In genomic region chr1:10694274-10694632, GRCh38 we compare ENCODE assay signal across 8 cellular contexts.
DNase-seq lines count a peak whose midpoint lies in the region; ATAC-seq and TF ChIP-seq lines count a peak whose summit lies in the region.

No MANE protein-coding gene starts in this region.

- H3K4me3 ChIP-seq in GM23248 (peak overlapping the region; percentile 76), foreskin fibroblast (ENCODE audit: low read depth in 1 of 2, low read length in 2 of 2) (peak overlapping the region; percentile 51 to 53)

- 2 to 7% methylated on average over 9 to 11 of the region's 46 CpGs for WGBS in GM23248 (ENCODE audit: low coverage in 1 of 2, low lambda C conversion rate in 2 of 2, missing lambda C conversion rate in 2 of 2), 2 experiments

- no peaks in the 10 kb centered on the region for H3F3A ChIP-seq in GM23248 (ENCODE audit: insufficient read depth)

- H3K9me2 ChIP-seq in GM23248 (ENCODE audit: insufficient read depth): no peaks in the 10 kb centered on the region

- no peak overlapping the region for H3K9ac ChIP-seq in GM23248

- no peaks in the 10 kb centered on the region for H3K36me3 ChIP-seq in GM23248 (ENCODE audit: low read depth)

- TF ChIP-seq CTCF in foreskin fibroblast (IDR thresholded peaks at IDR 0.05; ENCODE audit: low read depth, low read length): no peak

- peak overlapping the region; percentile 85 for H3K4me3 Mint-ChIP-seq in activated T-cell treated with anti-CD3 and anti-CD28 coated beads, Interleukin-2, amount 50 U/mL, for 4 hours

- H3K4me1 Mint-ChIP-seq in activated T-cell treated with anti-CD3 and anti-CD28 coated beads, Interleukin-2, amount 50 U/mL, for 4 hours (ENCODE audit: low read depth): peaks cover 26% of the 10 kb centered on the region

- no peaks in the 10 kb centered on the region for H3K9me3 Mint-ChIP-seq in activated T-cell treated with anti-CD3 and anti-CD28 coated beads, Interleukin-2, amount 50 U/mL, for 4 hours

- no peaks in the 10 kb centered on the region for H3K27me3 Mint-ChIP-seq in activated T-cell treated with anti-CD3 and anti-CD28 coated beads, Interleukin-2, amount 50 U/mL, for 4 hours (ENCODE audit: low read depth)

- peak; percentile 64 to 80 for ATAC-seq in activated T-cell treated with anti-CD3 and anti-CD28 coated beads, Interleukin-2, amount 50 U/mL, for 4 hours
- ATAC-seq in GM21825 (IDR thresholded peaks at IDR 0.05; ENCODE audit: unreplicated experiment): no peak

- in situ Hi-C loops in GM23248 (cut with MboI): no loop called here

- DNase-seq in ELR (ENCODE audit: low read depth) (peak; percentile 40), GM23248 (peak; percentile 60), NAMALWA (ENCODE audit: low spot score) (peak; percentile 82), foreskin fibroblast (peak in 1 of 2 donors; percentile 38), putamen (ENCODE audit: low spot score) (peak; percentile 16)
- peak; percentile 53 for DNase-seq in activated T-cell treated with anti-CD3 and anti-CD28 coated beads, Interleukin-2, amount 50 U/mL, for 4 hours
- no peak for DNase-seq in activated effector memory CD4-positive, alpha-beta T cell treated with anti-CD3 and anti-CD28 coated beads, Interleukin-2, amount 50 U/mL, for 16 hours

- H3K4me2 ChIP-seq in GM23248 (ENCODE audit: unreplicated experiment): peak overlapping the region; percentile 48

- peaks cover 9% of the 10 kb centered on the region; the same call in 1 of the 2 replicates for H3K27me3 ChIP-seq in GM23248 (replicated peaks; ENCODE audit: insufficient read depth)

- H3K79me2 ChIP-seq in GM23248 (ENCODE audit: insufficient read depth): no peaks in the 10 kb centered on the region

- no peaks in the 10 kb centered on the region for H3K4me1 ChIP-seq in GM23248 (ENCODE audit: insufficient read depth)

- no peaks in the 10 kb centered on the region for H4K20me1 ChIP-seq in GM23248 (ENCODE audit: insufficient read depth)

- no peaks in the 10 kb centered on the region for H3K36me3 Mint-ChIP-seq in activated T-cell treated with anti-CD3 and anti-CD28 coated beads, Interleukin-2, amount 50 U/mL, for 4 hours (ENCODE audit: insufficient read depth)

- H3K9me3 ChIP-seq in GM23248 (ENCODE audit: low read depth): no peaks in the 10 kb centered on the region

- H3K27ac ChIP-seq in GM23248: no peak overlapping the region

- H2AFZ ChIP-seq in GM23248: peak overlapping the region; percentile 83; the same call in 1 of the 2 replicates
